20 cellular contexts compared by ENCODE assay signal in the genomic region with DNA sequence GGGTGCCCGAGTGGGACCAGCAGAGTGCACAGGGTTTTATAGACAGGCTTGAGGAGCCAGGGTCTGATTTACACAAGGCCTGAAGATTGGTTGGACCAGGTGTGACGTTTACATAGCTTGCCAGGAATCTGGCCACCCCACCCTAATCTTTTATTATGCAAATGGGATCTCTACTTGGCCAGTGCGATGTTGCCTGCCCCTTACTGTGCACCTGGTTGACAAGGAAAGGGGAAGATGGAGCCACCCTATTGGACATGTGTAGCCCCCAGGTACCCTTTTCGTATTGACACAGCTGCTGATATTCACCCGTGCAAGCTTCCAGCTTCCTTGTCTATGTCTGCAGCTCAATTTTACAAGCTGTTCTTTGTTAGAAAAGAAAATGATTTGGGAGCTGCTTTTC.
DNase-seq lines count a peak whose midpoint lies in the region; ATAC-seq and TF ChIP-seq lines count a peak whose summit lies in the region.
"Had no signal": no experiment of that assay in that cellular context is flagged by ENCODE, and none has a peak within 500 bp of the region (broad histone marks: within the 10 kb centered on the region; RNA-seq: fewer than 3 reads in every experiment).

No MANE protein-coding gene starts in this region.

- H4K20me1 ChIP-seq in PC-3 (ENCODE audit: low read length) = no peaks in the 10 kb centered on the region

- POLR2A ChIA-PET in PC-3 (lab: Charles Lee; ENCODE audit: unreplicated experiment) = no interaction called here

- no peak overlapping the region for H2AFZ ChIP-seq in PC-3 (ENCODE audit: low read length)

- H3K36me3 ChIP-seq in HUES64 (ENCODE audit: insufficient read depth, low read length) (0 out of 2 replicates have a peak, but pooled peaks cover 2% of the 10 kb centered on the region), PC-3 (ENCODE audit: low read depth, low read length) (no peaks in the 10 kb centered on the region), prostate gland (no peaks in the 10 kb centered on the region), vagina (no peaks in the 10 kb centered on the region)
- H3K36me3 ChIP-seq: gastrocnemius medialis, spleen had no signal

- no peak for ATAC-seq in PC-3
- ATAC-seq: gastrocnemius medialis; naive thymus-derived CD8-positive, alpha-beta T cell; psoas muscle; stimulated activated memory B cell treated with anti-CD40 and anti-IgM and Interleukin-4, amounts not matched to agents 10 μg/mL and 1 μg/mL and 100 μg/mL, for 72 hours had no signal

- intact Hi-C loops in PC-3 (cut with micrococcal nuclease) (no loop called here), prostate gland (cut with DNase I) (no loop called here), vagina (cut with DNase I) (no loop called here)

- H3K4me1 ChIP-seq in HUES64 (ENCODE audit: insufficient read depth, low read length) (peaks cover 9% of the 10 kb centered on the region; the same call in 1 of the 2 replicates), PC-3 (ENCODE audit: insufficient read depth, low read length) (peaks cover 6% of the 10 kb centered on the region; the same call in 1 of the 2 replicates), prostate gland (replicated peaks) (no peaks in the 10 kb centered on the region), vagina (peaks cover 7% of the 10 kb centered on the region)
- H3K4me1 ChIP-seq: gastrocnemius medialis, psoas muscle had no signal

- TF ChIP-seq POLR2A in prostate gland (IDR thresholded peaks at IDR 0.05) = no peak
- TF ChIP-seq POLR2A in vagina (IDR thresholded peaks at IDR 0.05) = no peak

- TF ChIP-seq CTCF in PC-3 (conservative IDR thresholded peaks at IDR 0.05; ENCODE audit: low read depth, low read length) (no peak), prostate gland (IDR thresholded peaks at IDR 0.05) (no peak), vagina (IDR thresholded peaks at IDR 0.05) (no peak)

- peak overlapping the region; percentile 18 for H3K4me2 ChIP-seq in PC-3 (ENCODE audit: low read length)
- H3K4me2 ChIP-seq: SK-N-SH had no signal

- H3F3A ChIP-seq in PC-3 (ENCODE audit: low read length, unreplicated experiment) = no peaks in the 10 kb centered on the region

- BruUV-seq in PC-3 (replicated peaks; lab: Mats Ljungman, UMichigan) = no TSS peak

- CTCF ChIA-PET in PC-3 (lab: Charles Lee) = no interaction called here

- no peaks in the 10 kb centered on the region for H3K27me3 ChIP-seq in HUES64 (ENCODE audit: insufficient read depth, low read length)
- H3K27me3 ChIP-seq in PC-3 (ENCODE audit: low read length) = peaks cover 55% of the 10 kb centered on the region
- no peaks in the 10 kb centered on the region for H3K27me3 ChIP-seq in prostate gland (replicated peaks; ENCODE audit: insufficient read depth)
- no peaks in the 10 kb centered on the region for H3K27me3 ChIP-seq in vagina
- H3K27me3 ChIP-seq: gastrocnemius medialis, tibial artery had no signal

- no peaks in the 10 kb centered on the region for H3K79me2 ChIP-seq in PC-3 (ENCODE audit: low read length)

- no peak overlapping the region for H3K4me3 ChIP-seq in HUES64 (ENCODE audit: low read length)
- no peak overlapping the region for H3K4me3 ChIP-seq in PC-3 (ENCODE audit: low read length)
- no peak overlapping the region for H3K4me3 ChIP-seq in prostate gland
- no peak overlapping the region for H3K4me3 ChIP-seq in vagina
- H3K4me3 ChIP-seq: gastrocnemius medialis, psoas muscle, spleen, tibial artery had no signal

- peaks cover 23% of the 10 kb centered on the region for H3K9me3 ChIP-seq in HUES64 (ENCODE audit: insufficient read depth, low read depth, low read length)
- no peaks in the 10 kb centered on the region for H3K9me3 ChIP-seq in PC-3 (ENCODE audit: low read length)
- no peaks in the 10 kb centered on the region for H3K9me3 ChIP-seq in prostate gland
- no peaks in the 10 kb centered on the region for H3K9me3 ChIP-seq in vagina
- H3K9me3 ChIP-seq: gastrocnemius medialis, psoas muscle, SK-N-SH, tibial artery had no signal

- WGBS in HUES64 = 67% methylated on average over 5 of the region's 5 CpGs
- WGBS in prostate gland = 44% methylated on average over 5 of the region's 5 CpGs

- no peak overlapping the region for H3K9ac ChIP-seq in HUES64 (ENCODE audit: low read depth, low read length)
- H3K9ac ChIP-seq in PC-3 (ENCODE audit: low read length) = no peak overlapping the region
- H3K9ac ChIP-seq: SK-N-SH had no signal

- peak overlapping the region; percentile 54; the same call in 1 of the 2 replicates for H3K27ac ChIP-seq in HUES64 (ENCODE audit: low read depth, low read length)
- no peak overlapping the region for H3K27ac ChIP-seq in PC-3 (ENCODE audit: low read length)
- H3K27ac ChIP-seq in prostate gland = peak overlapping the region; percentile 11 to 25
- H3K27ac ChIP-seq in vagina = no peak overlapping the region
- H3K27ac ChIP-seq: gastrocnemius medialis, psoas muscle, spleen, tibial artery had no signal

- DNase-seq in NCI-H2081 treated with DMSO at 0.1 percent for 48 hours (lab: John Stamatoyannopoulos, UW) = peak; percentile 90
- DNase-seq in PC-3 = no peak
- peak; percentile 29 for DNase-seq in prostate gland (ENCODE audit: low spot score)
- DNase-seq in stimulated activated CD8-positive, alpha-beta memory T cell treated with anti-CD3 and anti-CD28 coated beads, Interleukin-4, amount 100 ng/mL, for 48 hours = no peak
- DNase-seq in vagina (ENCODE audit: extremely low spot score in 2 of 2) = no peak
- no peak for DNase-seq in SIG-M5 (lab: John Stamatoyannopoulos, UW)
- DNase-seq: activated naive CD4-positive, alpha-beta T cell treated with anti-CD3 and anti-CD28 coated beads, Interleukin-2, amount 50 U/mL, for 16 hours; cortex of kidney; DND-41; gastrocnemius medialis; Kasumi-1; mammary epithelial cell; naive thymus-derived CD8-positive, alpha-beta T cell; NCI-H2171 treated with DMSO at 0.1 percent for 48 hours; psoas muscle; SK-N-SH; spleen; tibial artery had no signal

- H3K9me2 ChIP-seq in PC-3 (replicated peaks; ENCODE audit: low read length) = no peaks in the 10 kb centered on the region
- H3K9me2 ChIP-seq: SK-N-SH had no signal

Comparison
In these comparisons a context has a peak if more than half of its experiments do, and no peak if none do; other contexts are left out.
1. H3K27ac ChIP-seq: peak in HUES64 (single experiment) and prostate gland (2 of 2); none in PC-3 (single experiment) and vagina (single experiment).
2. DNase-seq: peak in NCI-H2081 treated with DMSO at 0.1 percent for 48 hours (single experiment) and prostate gland (single experiment); none in PC-3 (single experiment), stimulated activated CD8-positive, alpha-beta memory T cell treated with anti-CD3 and anti-CD28 coated beads, Interleukin-4, amount 100 ng/mL, for 48 hours (single experiment), vagina (0 of 2) and SIG-M5 (single experiment).